ENCODE assay signal across 8 cellular contexts in the genomic region with DNA sequence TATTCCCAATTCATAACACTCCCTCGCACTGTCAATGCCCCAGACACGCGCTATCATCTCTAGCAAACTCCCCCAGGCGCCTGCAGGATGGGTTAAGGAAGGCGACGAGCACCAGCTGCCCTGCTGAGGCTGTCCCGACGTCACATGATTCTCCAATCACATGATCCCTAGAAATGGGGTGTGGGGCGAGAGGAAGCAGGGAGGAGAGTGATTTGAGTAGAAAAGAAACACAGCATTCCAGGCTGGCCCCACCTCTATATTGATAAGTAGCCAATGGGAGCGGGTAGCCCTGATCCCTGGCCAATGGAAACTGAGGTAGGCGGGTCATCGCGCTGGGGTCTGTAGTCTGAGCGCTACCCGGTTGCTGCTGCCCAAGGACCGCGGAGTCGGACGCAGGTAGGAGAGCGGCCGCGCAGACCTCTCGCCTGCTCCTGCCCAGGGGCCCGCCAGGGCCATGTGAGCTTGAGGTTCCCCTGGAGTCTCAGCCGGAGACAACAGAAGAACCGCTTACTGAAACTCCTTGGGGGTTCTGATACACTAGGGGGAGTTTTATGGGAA.
DNase-seq lines count a peak whose midpoint lies in the region; ATAC-seq and FAIRE-seq lines count a peak whose summit lies in the region.

Gene GRN, plus strand, starts transcription at position 364 of the 558 bp plus-strand sequence. CDS start 3,863 bp downstream, outside the sequence.

- ATAC-seq in GM18861 (IDR thresholded peaks at IDR 0.05; ENCODE audit: unreplicated experiment) (peak; percentile 39), HG03139 (IDR thresholded peaks at IDR 0.05; ENCODE audit: unreplicated experiment) (peak; percentile 47)
- ATAC-seq in activated CD4-positive, CD25-positive, alpha-beta regulatory T cell treated with anti-CD3 and anti-CD28 coated beads, Interleukin-2, amount 50 U/mL, for 24 hours = peak; percentile 97 to 98

- DNase-seq in NCI-H345 treated with DMSO at 0.1 percent for 48 hours (lab: John Stamatoyannopoulos, UW; ENCODE audit: unreplicated experiment) (peak; percentile 97), cerebellar cortex (ENCODE audit: low spot score) (peak; percentile 100)
- peak; percentile 75 for DNase-seq in stimulated activated CD4-positive, alpha-beta T cell treated with anti-CD3 and anti-CD28 coated beads, Interleukin-12 subunit alpha, Interleukin-12 subunit beta, amount 100 ng/mL, for 4 hours

- peak; percentile 98 for FAIRE-seq in A204.1 (lab: Jason Lieb, UNC)
- peak; percentile 95 for FAIRE-seq in islet of Langerhans (lab: Jason Lieb, UNC)

Comparison
In these comparisons a context has a peak if more than half of its experiments do, and no peak if none do; other contexts are left out.
1. Peak in every context shown above with its lines: DNase-seq and ATAC-seq.
2. ATAC-seq: peak in every context shown above with its lines; median percentile 98 in activated CD4-positive, CD25-positive, alpha-beta regulatory T cell treated with anti-CD3 and anti-CD28 coated beads, Interleukin-2, amount 50 U/mL, for 24 hours; 47 in HG03139; 39 in GM18861.